Comparison of ENCODE assay signal across 17 cellular contexts in the genomic region with DNA sequence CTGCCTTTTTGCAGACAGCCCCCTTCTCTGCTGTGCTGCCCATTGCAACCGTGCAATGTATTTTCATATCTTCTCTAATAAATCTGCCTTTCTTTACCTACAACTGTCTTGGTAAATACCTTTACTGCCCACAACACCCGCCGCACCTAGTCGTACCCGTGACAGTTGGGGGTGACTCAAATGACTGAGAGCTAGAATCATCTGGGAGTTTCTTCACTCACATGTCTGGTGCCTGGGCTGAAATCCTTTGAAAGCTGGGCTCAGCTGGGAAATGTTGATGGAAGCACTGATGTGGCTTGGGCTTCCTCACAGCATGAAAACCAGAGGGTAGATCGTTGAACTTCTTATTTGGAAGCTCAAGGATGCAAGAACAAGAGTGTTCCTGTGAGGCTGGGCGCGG. TPM values are rescaled to one million over a fixed set of nuclear protein-coding genes. Genes with fewer than 3 reads are reported as not detected.
"Had no signal": no experiment of that assay in that cellular context is flagged by ENCODE, and none has a peak within 500 bp of the region (broad histone marks: within the 10 kb centered on the region; RNA-seq: fewer than 3 reads in every experiment).

No MANE protein-coding gene starts in this region.

- H3K9me3 Mint-ChIP-seq: activated CD4-positive, alpha-beta T cell treated with anti-CD3 and anti-CD28 coated beads, Interleukin-2, amount 10 ng/mL, durations not matched to agents 7 days and 5 days; activated naive CD8-positive, alpha-beta T cell treated with anti-CD3 and anti-CD28 coated beads, Interleukin-2, amount 50 U/mL, for 24 hours; T-cell had no signal

- H3K4me3 Mint-ChIP-seq: activated CD4-positive, alpha-beta T cell treated with anti-CD3 and anti-CD28 coated beads, Interleukin-2, amount 10 ng/mL, durations not matched to agents 7 days and 5 days; activated naive CD8-positive, alpha-beta T cell treated with anti-CD3 and anti-CD28 coated beads, Interleukin-2, amount 50 U/mL, for 24 hours; T-cell had no signal

- H3K36me3 Mint-ChIP-seq: T-cell had no signal

- H3K27ac Mint-ChIP-seq: activated CD4-positive, alpha-beta T cell treated with anti-CD3 and anti-CD28 coated beads, Interleukin-2, amount 10 ng/mL, durations not matched to agents 7 days and 5 days; activated naive CD8-positive, alpha-beta T cell treated with anti-CD3 and anti-CD28 coated beads, Interleukin-2, amount 50 U/mL, for 24 hours; T-cell had no signal

- ATAC-seq: activated naive CD8-positive, alpha-beta T cell treated with anti-CD3 and anti-CD28 coated beads, Interleukin-2, amount 50 U/mL, for 24 hours; left cardiac atrium; stimulated activated naive CD8-positive, alpha-beta T cell treated with anti-CD3 and anti-CD28 coated beads, Interleukin-15, Interleukin-2, amounts not matched to agents 100 U/mL and 50 U/mL, for 24 hours; T-cell had no signal

- H3K27ac ChIP-seq: cardiac muscle cell, colonic mucosa, esophagus muscularis mucosa, lower lobe of right lung, right atrium auricular region, SK-N-MC, skin epidermis had no signal

- H3K27me3 ChIP-seq: cardiac muscle cell, right atrium auricular region had no signal

- H3K4me1 ChIP-seq: colonic mucosa had no signal

- H3K4me3 ChIP-seq: cardiac muscle cell, colonic mucosa, esophagus muscularis mucosa, lower lobe of right lung, right atrium auricular region, SK-N-MC, skin epidermis had no signal

- H3K9me3 ChIP-seq: colonic mucosa, esophagus muscularis mucosa, lower lobe of right lung, right atrium auricular region had no signal

- H3K36me3 ChIP-seq: cardiac muscle cell, colonic mucosa, esophagus muscularis mucosa, lower lobe of right lung, right atrium auricular region had no signal

- DNase-seq: activated CD4-positive, alpha-beta T cell treated with anti-CD3 and anti-CD28 coated beads, Interleukin-2, amount 10 ng/mL, durations not matched to agents 7 days and 5 days; activated naive CD4-positive, alpha-beta T cell treated with Interleukin-2 at 50 U/mL for 16 hours; activated naive CD8-positive, alpha-beta T cell treated with anti-CD3 and anti-CD28 coated beads, Interleukin-2, amount 50 U/mL, for 24 hours; activated T-cell treated with anti-CD3 and anti-CD28 coated beads for 4 hours; colonic mucosa; left cardiac atrium; lower lobe of right lung; stimulated activated naive CD8-positive, alpha-beta T cell treated with anti-CD3 and anti-CD28 coated beads, Interleukin-15, Interleukin-2, amounts not matched to agents 100 U/mL and 50 U/mL, for 24 hours; T-cell; T-helper 9 cell had no signal

RNA-seq across cellular contexts. Expression of a gene that starts 2.8 kb away (rescaled TPM):
- total RNA-seq: activated CD4-positive, alpha-beta T cell treated with anti-CD3 and anti-CD28 coated beads, Interleukin-2, amount 10 ng/mL, durations not matched to agents 7 days and 5 days had no signal

RNA-seq across cellular contexts. Expression of a gene that starts 45.5 kb away (rescaled TPM):
- total RNA-seq: activated CD4-positive, alpha-beta T cell treated with anti-CD3 and anti-CD28 coated beads, Interleukin-2, amount 10 ng/mL, durations not matched to agents 7 days and 5 days; activated CD8-positive, alpha-beta memory T cell treated with anti-CD3 and anti-CD28 coated beads for 36 hours; glomerular endothelial cell; right atrium auricular region; T-cell had no signal
